18 cellular contexts compared by ENCODE assay signal in genomic region chr17:55872374-55872773, GRCh38.
DNase-seq lines count a peak whose midpoint lies in the region; ATAC-seq and TF ChIP-seq lines count a peak whose summit lies in the region.
"Had no signal": no experiment of that assay in that cellular context is flagged by ENCODE, and none has a peak within 500 bp of the region (broad histone marks: within the 10 kb centered on the region; RNA-seq: fewer than 3 reads in every experiment).

No MANE protein-coding gene starts in this region.

- 84 to 85% methylated on average over 3 of the region's 3 CpGs for WGBS in heart right ventricle, 2 donors

- H3K9me3 ChIP-seq in OCI-LY7 (ENCODE audit: low read length) (no peaks in the 10 kb centered on the region), heart right ventricle (no peaks in the 10 kb centered on the region)
- H3K9me3 ChIP-seq in CD8-positive, alpha-beta T cell (ENCODE audit: low read length) = no peaks in the 10 kb centered on the region
- H3K9me3 ChIP-seq: A549, Peyer's patch had no signal

- H3K27me3 ChIP-seq in heart right ventricle = no peaks in the 10 kb centered on the region
- no peaks in the 10 kb centered on the region for H3K27me3 ChIP-seq in CD8-positive, alpha-beta T cell (ENCODE audit: insufficient read depth, low read length)
- H3K27me3 ChIP-seq: BLaER1, Peyer's patch had no signal

- H3K79me2 ChIP-seq in OCI-LY7 (ENCODE audit: insufficient read depth, low read depth, low read length) = no peaks in the 10 kb centered on the region

- H3K4me2 ChIP-seq in OCI-LY7 (ENCODE audit: low read length) = peak overlapping the region; percentile 21; the same call in 1 of the 2 replicates
- H3K4me2 ChIP-seq: A549, BLaER1 had no signal

- no peaks in the 10 kb centered on the region for H3K9me3 Mint-ChIP-seq in CD8-positive, alpha-beta T cell

- no peaks in the 10 kb centered on the region for H3K27me3 Mint-ChIP-seq in CD8-positive, alpha-beta T cell (ENCODE audit: low read depth)
- H3K27me3 Mint-ChIP-seq: CD4-positive, alpha-beta memory T cell had no signal

- DNase-seq in OCI-LY7 (ENCODE audit: low spot score) (no peak), medulla oblongata (ENCODE audit: extremely low spot score) (no peak), heart right ventricle (no peak), SHP77 treated with DMSO at 0.1 percent for 48 hours (lab: John Stamatoyannopoulos, UW) (no peak)
- DNase-seq in CD8-positive, alpha-beta T cell = no peak
- DNase-seq: CD4-positive, alpha-beta memory T cell; NCI-H1417; NCI-H187; NCI-H345; NCI-H526; Peyer's patch; SW 1271; T-helper 2 cell had no signal

- no peaks in the 10 kb centered on the region for H4K20me1 ChIP-seq in OCI-LY7 (ENCODE audit: insufficient read depth, low read length)
- H4K20me1 ChIP-seq: BLaER1 had no signal

- BruUV-seq in OCI-LY7 (replicated peaks; lab: Mats Ljungman, UMichigan) = no TSS peak

- no peak overlapping the region for H3K4me3 Mint-ChIP-seq in CD8-positive, alpha-beta T cell
- H3K4me3 Mint-ChIP-seq: CD4-positive, alpha-beta memory T cell had no signal

- H3K9me2 ChIP-seq in OCI-LY7 (ENCODE audit: insufficient read depth, low read length) = no peaks in the 10 kb centered on the region

- no peak overlapping the region for H2AFZ ChIP-seq in OCI-LY7 (ENCODE audit: low read length)

- H3K4me1 Mint-ChIP-seq in CD8-positive, alpha-beta T cell (ENCODE audit: low read depth) = no peaks in the 10 kb centered on the region
- H3K4me1 Mint-ChIP-seq: CD4-positive, alpha-beta memory T cell had no signal

- H3K4me3 ChIP-seq in OCI-LY7 (ENCODE audit: low read depth, low read length, poor library complexity, severe bottlenecking) = no peak overlapping the region
- H3K4me3 ChIP-seq in heart right ventricle = no peak overlapping the region
- no peak overlapping the region for H3K4me3 ChIP-seq in CD8-positive, alpha-beta T cell (ENCODE audit: low read depth, low read length)
- H3K4me3 ChIP-seq: A549, BLaER1, Peyer's patch had no signal

- intact Hi-C loops in OCI-LY7 (cut with micrococcal nuclease; ENCODE audit: unreplicated experiment) (no loop called here), heart right ventricle (cut with DNase I) (no loop called here)
- intact Hi-C loops in CD8-positive, alpha-beta T cell (cut with DNase I, micrococcal nuclease) = loop anchor here in 1 of 2 experiments (10.0 kb wide), 1 partner anchor 58 kb away; no protein-coding TSS in a partner anchor

- CTCF ChIA-PET in OCI-LY7 (lab: Charles Lee; ENCODE audit: unreplicated experiment) = no interaction called here
- CTCF ChIA-PET in CD8-positive, alpha-beta T cell (lab: Charles Lee) = no interaction called here

- no peak overlapping the region for H3K27ac Mint-ChIP-seq in CD8-positive, alpha-beta T cell
- H3K27ac Mint-ChIP-seq: CD4-positive, alpha-beta memory T cell had no signal

- peaks cover 7% of the 10 kb centered on the region for H3K4me1 ChIP-seq in OCI-LY7 (ENCODE audit: insufficient read depth, low read length, poor library complexity, severe bottlenecking)
- no peaks in the 10 kb centered on the region for H3K4me1 ChIP-seq in heart right ventricle
- no peaks in the 10 kb centered on the region for H3K4me1 ChIP-seq in CD8-positive, alpha-beta T cell (ENCODE audit: insufficient read depth, low read length)
- H3K4me1 ChIP-seq: A549, BLaER1, Peyer's patch had no signal

- POLR2A ChIA-PET in OCI-LY7 (lab: Charles Lee) = interaction anchor here (0.6 kb wide), 1 partner anchor 54 kb away, joined by 3 read pairs; no protein-coding TSS in a partner anchor
- POLR2A ChIA-PET in CD8-positive, alpha-beta T cell (lab: Charles Lee) = interaction anchor here (0.7 kb wide), 1 partner anchor 48 kb away, joined by 6 read pairs; no protein-coding TSS in a partner anchor

- no peaks in the 10 kb centered on the region for H3K36me3 Mint-ChIP-seq in CD8-positive, alpha-beta T cell
- H3K36me3 Mint-ChIP-seq: CD4-positive, alpha-beta memory T cell had no signal

- H3K36me3 ChIP-seq in OCI-LY7 (ENCODE audit: insufficient read depth, low read length) (no peaks in the 10 kb centered on the region), heart right ventricle (no peaks in the 10 kb centered on the region)
- no peaks in the 10 kb centered on the region for H3K36me3 ChIP-seq in CD8-positive, alpha-beta T cell (ENCODE audit: insufficient read depth, low read length)
- H3K36me3 ChIP-seq: BLaER1, Peyer's patch had no signal

- ATAC-seq in GM18499 (IDR thresholded peaks at IDR 0.05; ENCODE audit: insufficient read depth, unreplicated experiment) (peak; percentile 79), GM21367 (IDR thresholded peaks at IDR 0.05; ENCODE audit: unreplicated experiment) (peak; percentile 59), HG03039 (IDR thresholded peaks at IDR 0.05; ENCODE audit: unreplicated experiment) (peak; percentile 68), heart right ventricle (no peak)
- no peak for ATAC-seq in CD8-positive, alpha-beta T cell
- ATAC-seq: A549 had no signal

- TF ChIP-seq CTCF in OCI-LY7 (conservative IDR thresholded peaks at IDR 0.05; ENCODE audit: low read length) (no peak), heart right ventricle (IDR thresholded peaks at IDR 0.05) (no peak)
- no peak for TF ChIP-seq CTCF in CD8-positive, alpha-beta T cell (IDR thresholded peaks at IDR 0.05)

- H3K27ac ChIP-seq in OCI-LY7 (ENCODE audit: low read depth, low read length, poor library complexity, severe bottlenecking) = no peak overlapping the region
- H3K27ac ChIP-seq in heart right ventricle = no peak overlapping the region
- H3K27ac ChIP-seq in CD8-positive, alpha-beta T cell (ENCODE audit: low read depth, low read length) = no peak overlapping the region
- H3K27ac ChIP-seq: A549, BLaER1, Peyer's patch had no signal

Comparison
In these comparisons a context has a peak if more than half of its experiments do, and no peak if none do; other contexts are left out.
1. ATAC-seq: peak in GM18499 (single experiment), GM21367 (single experiment) and HG03039 (single experiment); none in heart right ventricle (0 of 8) and CD8-positive, alpha-beta T cell (single experiment).